1 cellular context compared by ENCODE assay signal in the genomic region with DNA sequence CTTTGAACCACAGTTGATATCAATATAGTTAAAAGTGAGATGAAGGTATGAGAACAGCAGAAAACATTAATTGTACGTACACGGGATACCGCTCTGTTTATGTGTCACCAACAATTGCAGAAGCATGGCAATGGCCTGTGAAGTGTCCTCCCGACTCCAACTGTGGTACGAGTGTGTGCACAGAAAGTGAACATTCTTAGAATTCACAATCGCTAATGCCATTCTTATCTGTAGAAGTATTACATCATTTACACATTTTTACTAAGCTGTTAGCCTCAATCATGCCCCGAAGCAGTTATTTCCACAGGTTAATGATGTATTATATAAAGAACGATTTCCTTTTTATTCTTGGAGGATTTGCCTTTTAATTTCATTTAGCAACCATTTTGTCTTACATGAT.
A peak's percentile ranks its signal among the peaks of the same experiment; 100 is the strongest.
TF ChIP-seq lines count a peak whose summit lies in the region.

No MANE protein-coding gene starts in this region.

TF ChIP-seq in HEK293, 187 proteins besides CTCF, POLR2A, EP300 and RAD21 (continued from another document):
- TF ChIP-seq, protein P1, sequence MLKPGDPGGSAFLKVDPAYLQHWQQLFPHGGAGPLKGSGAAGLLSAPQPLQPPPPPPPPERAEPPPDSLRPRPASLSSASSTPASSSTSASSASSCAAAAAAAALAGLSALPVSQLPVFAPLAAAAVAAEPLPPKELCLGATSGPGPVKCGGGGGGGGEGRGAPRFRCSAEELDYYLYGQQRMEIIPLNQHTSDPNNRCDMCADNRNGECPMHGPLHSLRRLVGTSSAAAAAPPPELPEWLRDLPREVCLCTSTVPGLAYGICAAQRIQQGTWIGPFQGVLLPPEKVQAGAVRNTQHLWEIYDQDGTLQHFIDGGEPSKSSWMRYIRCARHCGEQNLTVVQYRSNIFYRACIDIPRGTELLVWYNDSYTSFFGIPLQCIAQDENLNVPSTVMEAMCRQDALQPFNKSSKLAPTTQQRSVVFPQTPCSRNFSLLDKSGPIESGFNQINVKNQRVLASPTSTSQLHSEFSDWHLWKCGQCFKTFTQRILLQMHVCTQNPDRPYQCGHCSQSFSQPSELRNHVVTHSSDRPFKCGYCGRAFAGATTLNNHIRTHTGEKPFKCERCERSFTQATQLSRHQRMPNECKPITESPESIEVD (tag by site-specific recombination; IDR thresholded peaks at IDR 0.05): peak; percentile 92
TF ChIP-seq in HEK293: peak in this region for 7.
